Comparison of ENCODE assay signal across 8 cellular contexts in the genomic region with DNA sequence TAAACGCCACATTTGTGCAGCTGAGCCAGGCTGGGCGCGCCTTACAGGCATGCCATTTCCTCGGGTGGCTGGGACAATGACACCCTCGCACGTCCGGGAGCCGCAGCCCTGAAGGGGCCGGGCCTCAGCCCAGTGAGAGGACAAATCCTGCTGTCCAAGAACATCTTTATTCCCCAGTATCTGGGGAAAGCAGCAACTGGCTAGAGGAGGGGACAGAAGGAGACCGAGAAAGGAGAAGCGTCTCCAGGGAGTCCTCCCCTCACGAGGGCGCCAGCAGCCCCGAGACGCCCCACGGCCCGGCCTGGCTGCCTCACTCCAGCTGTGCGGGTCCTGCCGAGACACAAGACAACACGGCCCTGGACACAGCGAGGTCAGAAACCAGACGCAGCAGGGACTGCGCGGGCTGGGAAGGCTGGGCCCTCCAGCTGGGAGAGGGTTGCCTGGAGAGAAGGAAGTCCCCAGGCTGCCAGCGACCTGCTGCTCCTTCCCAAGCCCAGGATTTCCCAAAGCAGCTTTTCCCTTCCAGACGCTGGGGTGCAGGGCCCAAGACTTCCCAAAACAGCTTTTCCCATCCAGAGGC.
DNase-seq lines count a peak whose midpoint lies in the region; ATAC-seq, FAIRE-seq and TF ChIP-seq lines count a peak whose summit lies in the region.

No MANE protein-coding gene starts in this region.

- H3K4me3 ChIP-seq in SJCRH30, result peak overlapping the region; percentile 47
- H3K4me3 ChIP-seq in bronchial epithelial cell (ENCODE audit: low read depth, low read length), result no peak overlapping the region

- peak; percentile 37 for ATAC-seq in HG02938 (IDR thresholded peaks at IDR 0.05; ENCODE audit: unreplicated experiment)
- no peak for ATAC-seq in HG02623 (IDR thresholded peaks at IDR 0.05; ENCODE audit: unreplicated experiment)

- H3K27ac ChIP-seq in SJCRH30, result peak overlapping the region; percentile 57

- DNase-seq in SJCRH30, result peak; percentile 79 to 86
- DNase-seq in bronchial epithelial cell (ENCODE audit: low read depth), result no peak
- DNase-seq in left kidney (ENCODE audit: low read depth, low spot score), result peak; percentile 83
- DNase-seq in stimulated activated CD4-positive, alpha-beta T cell treated with anti-CD3 and anti-CD28 coated beads, Interleukin-15, amount 100 ng/mL, for 24 hours, result peak; percentile 41
- no peak for DNase-seq in activated CD4-positive, CD25-positive, alpha-beta regulatory T cell (lab: John Stamatoyannopoulos, UW)

- FAIRE-seq in bronchial epithelial cell (lab: Jason Lieb, UNC), result no peak

- H3K36me3 ChIP-seq in SJCRH30, result no peaks in the 10 kb centered on the region
- no peaks in the 10 kb centered on the region for H3K36me3 ChIP-seq in bronchial epithelial cell (ENCODE audit: control insufficient read depth, insufficient read depth, low read length)

- peaks cover 29% of the 10 kb centered on the region for H3K4me1 ChIP-seq in SJCRH30

- H3K27me3 ChIP-seq in SJCRH30 (no peaks in the 10 kb centered on the region), bronchial epithelial cell (ENCODE audit: control insufficient read depth, insufficient read depth, low read length) (no peaks in the 10 kb centered on the region)

- H3K9me3 ChIP-seq in SJCRH30 (replicated peaks), result no peaks in the 10 kb centered on the region

- TF ChIP-seq CTCF in bronchial epithelial cell (IDR thresholded peaks at IDR 0.05; ENCODE audit: insufficient read depth, low read length, severe bottlenecking), result peak; percentile 46

- TF ChIP-seq POLR2A in GM15510 (IDR thresholded peaks at IDR 0.05; ENCODE audit: borderline replicate concordance, extremely low read depth, insufficient read length), result peak; percentile 18

Comparison
In these comparisons a context has a peak if more than half of its experiments do, and no peak if none do; other contexts are left out.
1. DNase-seq: peak in SJCRH30 (2 of 2), left kidney (single experiment) and stimulated activated CD4-positive, alpha-beta T cell treated with anti-CD3 and anti-CD28 coated beads, Interleukin-15, amount 100 ng/mL, for 24 hours (single experiment); none in bronchial epithelial cell (single experiment) and activated CD4-positive, CD25-positive, alpha-beta regulatory T cell (0 of 4).